In genomic region chr2:159285929-159286708, GRCh38 we compare ENCODE assay signal across 8 cellular contexts. TPM values are rescaled to one million over a fixed set of nuclear protein-coding genes. Genes with fewer than 3 reads are reported as not detected.
A peak's percentile ranks its signal among the peaks of the same experiment; 100 is the strongest.
DNase-seq lines count a peak whose midpoint lies in the region; ATAC-seq, FAIRE-seq and TF ChIP-seq lines count a peak whose summit lies in the region.

A gene with protein sequence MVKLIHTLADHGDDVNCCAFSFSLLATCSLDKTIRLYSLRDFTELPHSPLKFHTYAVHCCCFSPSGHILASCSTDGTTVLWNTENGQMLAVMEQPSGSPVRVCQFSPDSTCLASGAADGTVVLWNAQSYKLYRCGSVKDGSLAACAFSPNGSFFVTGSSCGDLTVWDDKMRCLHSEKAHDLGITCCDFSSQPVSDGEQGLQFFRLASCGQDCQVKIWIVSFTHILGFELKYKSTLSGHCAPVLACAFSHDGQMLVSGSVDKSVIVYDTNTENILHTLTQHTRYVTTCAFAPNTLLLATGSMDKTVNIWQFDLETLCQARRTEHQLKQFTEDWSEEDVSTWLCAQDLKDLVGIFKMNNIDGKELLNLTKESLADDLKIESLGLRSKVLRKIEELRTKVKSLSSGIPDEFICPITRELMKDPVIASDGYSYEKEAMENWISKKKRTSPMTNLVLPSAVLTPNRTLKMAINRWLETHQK (minus strand): TSS chr2:159286703. CDS start chr2:159283069, 3,634 bp downstream.

- no peaks in the 10 kb centered on the region for H3K36me3 ChIP-seq in GM12878 (ENCODE audit: control insufficient read depth in 2 of 2, insufficient read depth in 2 of 2, low read length in 1 of 2)
- H3K36me3 ChIP-seq in iPS DF 6.9 (ENCODE audit: control insufficient read depth, insufficient read depth, low read length) = no peaks in the 10 kb centered on the region

- peak within 1 kb of the TSS; percentile 79 for H3K9ac ChIP-seq in GM12878 (ENCODE audit: control insufficient read depth, insufficient read depth, low read length)

- H3K9me3 ChIP-seq in GM12878 (replicated peaks; ENCODE audit: control insufficient read depth, insufficient read depth, low read length) (peaks cover 4% of the 10 kb centered on the region; the same call in 2 of the 3 replicates), iPS DF 6.9 (ENCODE audit: control insufficient read depth, insufficient read depth, low read length) (no peaks in the 10 kb centered on the region)

- TF ChIP-seq CTCF in GM12878 (IDR thresholded peaks at IDR 0.05 in 2 of 3, conservative IDR thresholded peaks at IDR 0.05 in 1 of 3; ENCODE audit: control insufficient read depth in 2 of 3, extremely low read depth in 1 of 3, insufficient read depth in 1 of 3, low read depth in 3 of 3, low read length in 3 of 3) = no peak

- H3K4me3 ChIP-seq in GM12878 (peak within 1 kb of the TSS; percentile 86), iPS DF 6.9 (ENCODE audit: low read length) (peak within 1 kb of the TSS; percentile 77; the same call in 1 of the 2 replicates)

- H4K20me1 ChIP-seq in GM12878 (ENCODE audit: control insufficient read depth, insufficient read depth) = no peaks in the 10 kb centered on the region

- POLR2A ChIA-PET in GM12878 (lab: Charles Lee) = interaction anchor here (0.6 to 1.5 kb wide), 3 partner anchors 36 to 271 kb away, joined by 3 to 7 read pairs (median 5); no protein-coding TSS in a partner anchor

- peak within 1 kb of the TSS; percentile 75 for H3K27ac ChIP-seq in GM12878 (ENCODE audit: control insufficient read depth, insufficient read depth)
- H3K27ac ChIP-seq in iPS DF 6.9 (ENCODE audit: low read length) = no peak within 1 kb of the TSS

- no peak for FAIRE-seq in GM12878 (lab: Jason Lieb, UNC)

- WGBS in GM12878 (ENCODE audit: insufficient coverage, insufficient replicate concordance, low lambda C conversion rate, missing lambda C conversion rate) = 5% methylated on average over 49 of the region's 64 CpGs
- WGBS in iPS DF 6.9 (ENCODE audit: insufficient coverage, insufficient read length) = no CpG with 5 or more reads among the region's 64 CpGs

- DNase-seq in COLO829 (ENCODE audit: low spot score) = peak; percentile 23
- DNase-seq in HK-2 (ENCODE audit: unreplicated experiment) = peak; percentile 65
- peak; percentile 75 for DNase-seq in RPMI7951 (ENCODE audit: low read depth)
- no peak for DNase-seq in GM12878 (ENCODE audit: low read depth, low spot score)
- DNase-seq in iPS DF 6.9 (ENCODE audit: low read depth, low spot score) = no peak
- DNase-seq in renal cortical epithelial cell (ENCODE audit: low read depth) = peak; percentile 75
- DNase-seq in 8988T = no peak

- peak within 1 kb of the TSS; percentile 99 for H3K4me2 ChIP-seq in GM12878 (ENCODE audit: control insufficient read depth, insufficient read depth)

- intact Hi-C loops in GM12878 (cut with micrococcal nuclease; ENCODE audit: unreplicated experiment) = loop anchor here (2.0 kb wide), 1 partner anchor 427 kb away; the partner anchor contains the start of gene MARCHF7

- peak; percentile 70; the same call in 1 of the 2 replicates for TF ChIP-seq POLR2A in GM12878 (IDR thresholded peaks at IDR 0.05; ENCODE audit: low read depth, low read length)

- ATAC-seq in GM19372 (IDR thresholded peaks at IDR 0.05; ENCODE audit: low read depth, unreplicated experiment) = peak; percentile 9
- ATAC-seq in GM12878 = peak; percentile 39

- RAD21 ChIA-PET in GM12878 (lab: Charles Lee; ENCODE audit: unreplicated experiment) = interaction anchor here (0.8 to 0.9 kb wide), 2 partner anchors 9 to 36 kb away, joined by 3 to 4 read pairs; no protein-coding TSS in a partner anchor

- H3K4me1 ChIP-seq in GM12878 (ENCODE audit: control insufficient read depth, insufficient read depth, low read length) = peaks cover 15% of the 10 kb centered on the region
- peaks cover 2% of the 10 kb centered on the region; the same call in 1 of the 2 replicates for H3K4me1 ChIP-seq in iPS DF 6.9 (ENCODE audit: control insufficient read depth, insufficient read depth, low read length)

- H2AFZ ChIP-seq in GM12878 (ENCODE audit: control insufficient read depth, low read depth, low read length) = peak within 1 kb of the TSS; percentile 98

- no peak for TF ChIP-seq EP300 in GM12878 (IDR thresholded peaks at IDR 0.05; ENCODE audit: borderline replicate concordance in 1 of 2, control insufficient read depth in 1 of 2, low read depth in 2 of 2, low read length in 2 of 2)

- TF ChIP-seq RAD21 in GM12878 (IDR thresholded peaks at IDR 0.05; ENCODE audit: insufficient read depth, low read depth, low read length) = no peak

- in situ Hi-C loops in GM12878 (cut with MboI) = no loop called here

- SMC1A ChIA-PET in GM12878 (lab: Charles Lee; ENCODE audit: uncharacterized antibody, unreplicated experiment) = interaction anchor here (1.4 to 2.3 kb wide), 3 partner anchors 7 to 37 kb away, joined by 3 to 7 read pairs (median 5); no protein-coding TSS in a partner anchor

- H3K27me3 ChIP-seq in GM12878 (replicated peaks in 1 of 2; ENCODE audit: control insufficient read depth in 2 of 2, insufficient read depth in 2 of 2, low read length in 1 of 2) (no peaks in the 10 kb centered on the region), iPS DF 6.9 (ENCODE audit: control insufficient read depth, insufficient read depth, low read length) (no peaks in the 10 kb centered on the region)

- CTCF ChIA-PET in GM12878 (lab: Yijun Ruan, JAX) = interaction anchor here (0.9 kb wide), 1 partner anchor 37 kb away, joined by 3 read pairs; no protein-coding TSS in a partner anchor

- no TSS peak for BruUV-seq in GM12878 (replicated peaks; lab: Mats Ljungman, UMichigan)

- peaks cover 10% of the 10 kb centered on the region for H3K79me2 ChIP-seq in GM12878 (ENCODE audit: control insufficient read depth, insufficient read depth, low read length)

TF ChIP-seq in GM12878, 131 proteins besides CTCF, POLR2A, EP300 and RAD21 (continues in another document):
- TF ChIP-seq NKRF (conservative IDR thresholded peaks at IDR 0.05) = peak; percentile 68
- TF ChIP-seq RUNX3 (IDR thresholded peaks at IDR 0.05; ENCODE audit: low read length) = 0 out of 2 replicates have a peak, but pooled peaks have one; percentile 23
- peak; percentile 64; the same call in 1 of the 2 replicates for TF ChIP-seq BACH1 (IDR thresholded peaks at IDR 0.05; ENCODE audit: borderline replicate concordance)
- peak; percentile 53; the same call in 1 of the 2 replicates for TF ChIP-seq TCF3 (IDR thresholded peaks at IDR 0.05; ENCODE audit: borderline replicate concordance, insufficient read depth, low read depth, low read length)
- no peak for TF ChIP-seq TAF1 (IDR thresholded peaks at IDR 0.05; ENCODE audit: borderline replicate concordance, low read depth, low read length)
- TF ChIP-seq DPF2 (IDR thresholded peaks at IDR 0.05) = peak; percentile 78
- TF ChIP-seq MAX (IDR thresholded peaks at IDR 0.05; ENCODE audit: low read depth, low read length) = peak; percentile 72
- no peak for TF ChIP-seq RFX5 (IDR thresholded peaks at IDR 0.05; ENCODE audit: low read depth, low read length)
- no peak for TF ChIP-seq MEF2B (IDR thresholded peaks at IDR 0.05; ENCODE audit: partially characterized antibody, poor library complexity, severe bottlenecking)
- TF ChIP-seq ZNF207 (IDR thresholded peaks at IDR 0.05; ENCODE audit: borderline replicate concordance) = no peak
- TF ChIP-seq ZNF24 (IDR thresholded peaks at IDR 0.05) = 0 out of 2 replicates have a peak, but pooled peaks have one; percentile 33

RNA-seq across cellular contexts. Expression of the gene that starts here (rescaled TPM):
- total RNA-seq in RPMI7951 (2014; rRNA removed; shearing (Covaris generic)) = 5.8 and 7.3 TPM in 2 replicates
- total RNA-seq in GM12878 (2013; cell fraction: nucleolus; rRNA removed) = 27.5 and 28.7 TPM in 2 replicates
- total RNA-seq in GM12878 (2014; rRNA removed) (6.8 and 7.0 TPM in 2 replicates), GM12878 (2014; rRNA removed; fragmentation: Illumina TruSeq; extraction: Trizol) (8.0 and 9.2 TPM in 2 replicates), GM12878 (2021) (7.0 and 7.9 TPM in 2 replicates), renal cortical epithelial cell (6.1 and 11.7 TPM in 2 replicates)
- 3.6 TPM for polyA plus RNA-seq in GM12878 (2011; ENCODE audit: low read depth)
- polyA plus RNA-seq in GM12878 (2011; rRNA removed) (6.1 and 7.2 TPM in 2 replicates), GM12878 (2014; fragmentation: Illumina TruSeq; extraction: Trizol) (7.9 and 9.6 TPM in 2 replicates), GM12878 (2014; fragmentation: Nextera tagmentation; extraction: Ambion mirVana) (1 to 10 TPM; 5.8 to 7.4 TPM), GM12878 (2014; rRNA removed) (4.4 and 4.5 TPM in 2 replicates), GM12878 (2016; fragmentation: Nextera tagmentation; extraction: Ambion mirVana) (10 to 100 TPM; 10.3 to 12.7 TPM)
- 4.4 and 4.6 TPM in 2 replicates for polyA plus RNA-seq in GM12878 (2011; cell fraction: cytosol; rRNA removed)
- 6.8 and 8.4 TPM in 2 replicates for polyA plus RNA-seq in GM12878 (2011; cell fraction: nucleus; rRNA removed)
- 4.5 and 8.1 TPM in 2 replicates for polyA plus RNA-seq in GM12878 (2012)
- polyA minus RNA-seq in GM12878 (2011; rRNA and poly(A)+ RNA removed) = 8.6 and 10.5 TPM in 2 replicates
- polyA minus RNA-seq in GM12878 (2011; cell fraction: cytosol; rRNA and poly(A)+ RNA removed) = 3.6 and 3.9 TPM in 2 replicates
- polyA minus RNA-seq in GM12878 (2011; cell fraction: nucleus; rRNA and poly(A)+ RNA removed) = 10.9 and 13.5 TPM in 2 replicates

Comparison
In these comparisons a context has a peak if more than half of its experiments do, and no peak if none do; other contexts are left out.
1. DNase-seq: peak in COLO829 (single experiment), HK-2 (single experiment), RPMI7951 (single experiment) and renal cortical epithelial cell (single experiment); none in GM12878 (single experiment), iPS DF 6.9 (single experiment) and 8988T (single experiment).